Comparison of ENCODE assay signal across 20 cellular contexts in the genomic region with DNA sequence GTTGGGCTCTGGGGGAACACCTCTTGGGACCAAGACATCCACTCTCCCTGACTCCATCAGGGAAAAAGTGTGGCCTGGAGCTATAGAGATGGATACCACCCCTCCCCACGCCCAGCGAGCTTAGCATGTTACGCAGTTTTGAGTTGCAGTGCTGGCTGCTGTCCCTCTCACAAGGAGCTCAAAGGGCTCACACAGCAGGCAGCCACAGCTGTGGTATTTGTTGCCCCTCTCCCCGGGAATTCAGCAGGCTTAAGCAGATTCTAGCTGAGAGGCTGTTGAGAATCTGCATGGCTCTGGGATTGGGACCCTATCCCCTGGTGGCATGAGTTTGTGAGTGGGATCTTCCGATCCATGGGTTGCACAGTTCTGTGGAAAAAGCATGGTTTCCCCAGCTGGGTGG.
A peak's percentile ranks its signal among the peaks of the same experiment; 100 is the strongest.
DNase-seq lines count a peak whose midpoint lies in the region; ATAC-seq, FAIRE-seq and TF ChIP-seq lines count a peak whose summit lies in the region.
"Had no signal": no experiment of that assay in that cellular context is flagged by ENCODE, and none has a peak within 500 bp of the region (broad histone marks: within the 10 kb centered on the region; RNA-seq: fewer than 3 reads in every experiment).

No MANE protein-coding gene starts in this region.

- TF ChIP-seq CTCF in H1 (IDR thresholded peaks at IDR 0.05; ENCODE audit: control extremely low read depth in 1 of 3, insufficient read depth in 1 of 3, low read depth in 1 of 3, low read length in 3 of 3) = no peak
- no peak for TF ChIP-seq CTCF in transverse colon (IDR thresholded peaks at IDR 0.05)

- H3K4me2 ChIP-seq in H1 (ENCODE audit: insufficient read depth in 1 of 2, low read depth in 2 of 2, low read length in 2 of 2) (no peak overlapping the region), mesendoderm (ENCODE audit: low read length) (no peak overlapping the region)

- no peak overlapping the region for H4K91ac ChIP-seq in H1 (replicated peaks; ENCODE audit: insufficient read length, low read length)

- H3K36me3 ChIP-seq in NT2/D1 (ENCODE audit: insufficient read depth, insufficient read length, low read length) = no peaks in the 10 kb centered on the region
- no peaks in the 10 kb centered on the region for H3K36me3 ChIP-seq in H1 (ENCODE audit: control insufficient read depth in 2 of 4, insufficient read depth in 4 of 4, low read length in 3 of 4)
- H3K36me3 ChIP-seq in mesendoderm (ENCODE audit: control insufficient read depth, insufficient read depth, low read length) = no peaks in the 10 kb centered on the region
- no peaks in the 10 kb centered on the region for H3K36me3 ChIP-seq in transverse colon

- H3K18ac ChIP-seq in H1 (ENCODE audit: extremely low read depth, low read length) (no peak overlapping the region; the same call in 1 of the 2 replicates), mesendoderm (ENCODE audit: low read length) (no peak overlapping the region)

- no peak for ATAC-seq in activated T-helper 17 cell treated with anti-CD3 and anti-CD28 coated beads, Interleukin-2, amount 50 U/mL, for 72 hours (replicated peaks)
- ATAC-seq: K562 had no signal

- H3K4me1 ChIP-seq in NT2/D1 (ENCODE audit: insufficient read depth, insufficient read length) (no peaks in the 10 kb centered on the region), H1 (replicated peaks in 1 of 4; ENCODE audit: control insufficient read depth in 3 of 4, insufficient read depth in 4 of 4, low read length in 3 of 4) (peaks cover 0 to 6% (median 2%) of the 10 kb centered on the region in 4 experiments; a peak in 3 of 7 replicates), mesendoderm (ENCODE audit: control insufficient read depth, low read depth, low read length) (no peaks in the 10 kb centered on the region), transverse colon (no peaks in the 10 kb centered on the region)
- H3K4me1 ChIP-seq: Caco-2 had no signal

- H3K4me1 Mint-ChIP-seq in activated T-helper 17 cell treated with anti-CD3 and anti-CD28 coated beads, Interleukin-2, amount 50 U/mL, for 72 hours = no peaks in the 10 kb centered on the region
- no peaks in the 10 kb centered on the region for H3K4me1 Mint-ChIP-seq in activated naive CD4-positive, alpha-beta T cell treated with anti-CD3 and anti-CD28 coated beads, Interleukin-2, amount 10 ng/mL, durations not matched to agents 7 days and 5 days

- H4K8ac ChIP-seq in H1 (ENCODE audit: extremely low read depth, insufficient read depth, low read length) (no peak overlapping the region), mesendoderm (ENCODE audit: low read depth, low read length) (no peak overlapping the region)

- H3K27ac Mint-ChIP-seq in activated T-helper 17 cell treated with anti-CD3 and anti-CD28 coated beads, Interleukin-2, amount 50 U/mL, for 72 hours = no peak overlapping the region
- no peak overlapping the region for H3K27ac Mint-ChIP-seq in activated naive CD4-positive, alpha-beta T cell treated with anti-CD3 and anti-CD28 coated beads, Interleukin-2, amount 10 ng/mL, durations not matched to agents 7 days and 5 days
- H3K27ac Mint-ChIP-seq: CD4-positive, alpha-beta T cell had no signal

- no peak overlapping the region for H2BK15ac ChIP-seq in H1 (ENCODE audit: low read length)
- no peak overlapping the region for H2BK15ac ChIP-seq in mesendoderm (replicated peaks; ENCODE audit: low read depth)

- H3K14ac ChIP-seq in H1 (ENCODE audit: insufficient read length) = no peak overlapping the region

- DNase-seq in NT2/D1 (ENCODE audit: low read depth, low spot score) (peak; percentile 22), H1 (ENCODE audit: low read depth in 1 of 2, low spot score in 2 of 2) (no peak), mesendoderm (peak; percentile 58), transverse colon (no peak), NCI-H146 treated with DMSO at 0.1 percent for 48 hours (lab: John Stamatoyannopoulos, UW; ENCODE audit: unreplicated experiment) (no peak)
- DNase-seq in activated naive CD4-positive, alpha-beta T cell treated with anti-CD3 and anti-CD28 coated beads, Interleukin-2, amount 10 ng/mL, durations not matched to agents 7 days and 5 days = no peak
- DNase-seq: AML-193; Caco-2; CD4-positive, alpha-beta T cell; GDM1; GM23248; H7; IMR-90 had no signal

- H3K79me1 ChIP-seq in H1 (ENCODE audit: low read depth, low read length) (no peaks in the 10 kb centered on the region), mesendoderm (ENCODE audit: low read length) (no peaks in the 10 kb centered on the region)

- H3K9ac ChIP-seq in NT2/D1 (ENCODE audit: insufficient read length, low read depth) = no peak overlapping the region
- no peak overlapping the region for H3K9ac ChIP-seq in H1 (replicated peaks in 1 of 4; ENCODE audit: extremely low read depth in 1 of 4, low read depth in 3 of 4, low read length in 3 of 4)
- no peak overlapping the region for H3K9ac ChIP-seq in mesendoderm (ENCODE audit: low read length)
- H3K9ac ChIP-seq: GM23248 had no signal

- TF ChIP-seq POLR2A in H1 (IDR thresholded peaks at IDR 0.05; ENCODE audit: control extremely low read depth in 1 of 2, low read depth in 2 of 2, low read length in 2 of 2) (no peak), transverse colon (IDR thresholded peaks at IDR 0.05) (no peak)

- intact Hi-C loops in transverse colon (cut with DNase I; ENCODE audit: low total_unique reads) = no loop called here

- H3K4me3 Mint-ChIP-seq in activated T-helper 17 cell treated with anti-CD3 and anti-CD28 coated beads, Interleukin-2, amount 50 U/mL, for 72 hours = no peak overlapping the region
- H3K4me3 Mint-ChIP-seq in activated naive CD4-positive, alpha-beta T cell treated with anti-CD3 and anti-CD28 coated beads, Interleukin-2, amount 10 ng/mL, durations not matched to agents 7 days and 5 days = no peak overlapping the region
- H3K4me3 Mint-ChIP-seq: CD4-positive, alpha-beta T cell had no signal

- no peak overlapping the region for H2BK12ac ChIP-seq in H1 (ENCODE audit: low read depth, low read length)

- no peaks in the 10 kb centered on the region for H3K27me3 Mint-ChIP-seq in activated T-helper 17 cell treated with anti-CD3 and anti-CD28 coated beads, Interleukin-2, amount 50 U/mL, for 72 hours
- no peaks in the 10 kb centered on the region for H3K27me3 Mint-ChIP-seq in activated naive CD4-positive, alpha-beta T cell treated with anti-CD3 and anti-CD28 coated beads, Interleukin-2, amount 10 ng/mL, durations not matched to agents 7 days and 5 days
- H3K27me3 Mint-ChIP-seq: CD4-positive, alpha-beta T cell had no signal

- H2BK20ac ChIP-seq in H1 (ENCODE audit: low read length) = no peak overlapping the region

- H3K79me2 ChIP-seq in H1 (ENCODE audit: control insufficient read depth in 1 of 2, insufficient read depth in 2 of 2, low read length in 2 of 2) (no peaks in the 10 kb centered on the region), mesendoderm (ENCODE audit: control insufficient read depth, insufficient read depth, low read length) (no peaks in the 10 kb centered on the region)

- H4K20me1 ChIP-seq in H1 (replicated peaks in 1 of 2; ENCODE audit: control insufficient read depth in 1 of 2, insufficient read depth in 2 of 2, low read length in 2 of 2) = no peaks in the 10 kb centered on the region

- H3K9me3 ChIP-seq in NT2/D1 (ENCODE audit: insufficient read depth, low read length) (no peaks in the 10 kb centered on the region), H1 (ENCODE audit: insufficient read depth in 2 of 2, low read depth in 1 of 2, low read length in 1 of 2) (no peaks in the 10 kb centered on the region), transverse colon (peaks cover 0 to 5% of the 10 kb centered on the region in 2 donors)

- peaks cover 9% of the 10 kb centered on the region for H3K9me3 Mint-ChIP-seq in activated T-helper 17 cell treated with anti-CD3 and anti-CD28 coated beads, Interleukin-2, amount 50 U/mL, for 72 hours
- H3K9me3 Mint-ChIP-seq in activated naive CD4-positive, alpha-beta T cell treated with anti-CD3 and anti-CD28 coated beads, Interleukin-2, amount 10 ng/mL, durations not matched to agents 7 days and 5 days = peaks cover 15% of the 10 kb centered on the region

- H2BK5ac ChIP-seq in H1 (ENCODE audit: low read depth, low read length) (no peak overlapping the region), mesendoderm (ENCODE audit: low read length) (no peak overlapping the region)

- H3K4ac ChIP-seq in H1 (replicated peaks; ENCODE audit: insufficient read length, low read depth, low read length) = no peak overlapping the region
- H3K4ac ChIP-seq in mesendoderm (ENCODE audit: low read depth, low read length) = no peak overlapping the region

- CTCF ChIA-PET in H1 (lab: Charles Lee; ENCODE audit: partially characterized antibody) = interaction anchor here (1.0 to 2.1 kb wide), 3 partner anchors 11 to 56 kb away, joined by 3 to 10 read pairs (median 4); no protein-coding TSS in a partner anchor
- CTCF ChIA-PET in activated naive CD4-positive, alpha-beta T cell treated with anti-CD3 and anti-CD28 coated beads, Interleukin-2, amount 10 ng/mL, durations not matched to agents 7 days and 5 days (lab: Charles Lee) = no interaction called here

- H3K27me3 ChIP-seq in NT2/D1 (ENCODE audit: insufficient read depth, insufficient read length) = no peaks in the 10 kb centered on the region
- H3K27me3 ChIP-seq in H1 (replicated peaks in 1 of 4; ENCODE audit: control insufficient read depth in 3 of 4, extremely low read depth in 1 of 4, insufficient read depth in 3 of 4, low read length in 3 of 4) = no peaks in the 10 kb centered on the region
- no peaks in the 10 kb centered on the region for H3K27me3 ChIP-seq in mesendoderm (ENCODE audit: insufficient read depth, low read length, poor library complexity)
- no peaks in the 10 kb centered on the region for H3K27me3 ChIP-seq in transverse colon

- H3K23ac ChIP-seq in H1 (ENCODE audit: insufficient read length) = no peak overlapping the region
- no peak overlapping the region for H3K23ac ChIP-seq in mesendoderm (ENCODE audit: low read length)

- H3K27ac ChIP-seq in H1 (ENCODE audit: low read depth, low read length) (no peak overlapping the region), mesendoderm (ENCODE audit: low read depth, low read length) (no peak overlapping the region), transverse colon (no peak overlapping the region)
- H3K27ac ChIP-seq: C4-2B, GM23248 had no signal

- H3K4me3 ChIP-seq in NT2/D1 (ENCODE audit: insufficient read length, low read depth) = no peak overlapping the region
- H3K4me3 ChIP-seq in H1 (ENCODE audit: extremely low read depth in 1 of 4, insufficient read depth in 2 of 4, low read depth in 3 of 4, low read length in 4 of 4) = no peak overlapping the region
- no peak overlapping the region for H3K4me3 ChIP-seq in mesendoderm (ENCODE audit: low read length)
- H3K4me3 ChIP-seq in transverse colon = no peak overlapping the region
- H3K4me3 ChIP-seq: GM23248, K562 had no signal

- no peak for TF ChIP-seq EP300 in H1 (IDR thresholded peaks at IDR 0.05; ENCODE audit: borderline replicate concordance in 1 of 2, low read depth in 2 of 2, low read length in 2 of 2)
- no peak for TF ChIP-seq EP300 in transverse colon (IDR thresholded peaks at IDR 0.05; ENCODE audit: low read depth)

- H3K56ac ChIP-seq in H1 (replicated peaks; ENCODE audit: insufficient read length, low read depth, low read length) (no peak overlapping the region), mesendoderm (ENCODE audit: low read length) (no peak overlapping the region)

- no peak for FAIRE-seq in H1 (lab: Jason Lieb, UNC)
- FAIRE-seq: A204.1, D721Med, GM19239, HTR-8/SVneo, K562 had no signal

- no peaks in the 10 kb centered on the region for H3K36me3 Mint-ChIP-seq in activated T-helper 17 cell treated with anti-CD3 and anti-CD28 coated beads, Interleukin-2, amount 50 U/mL, for 72 hours (ENCODE audit: low read depth)
- H3K36me3 Mint-ChIP-seq in activated naive CD4-positive, alpha-beta T cell treated with anti-CD3 and anti-CD28 coated beads, Interleukin-2, amount 10 ng/mL, durations not matched to agents 7 days and 5 days = no peaks in the 10 kb centered on the region

- H2AFZ ChIP-seq in H1 (ENCODE audit: low read length) = no peak overlapping the region
- H2AFZ ChIP-seq: GM23248 had no signal

- H4K5ac ChIP-seq in H1 (ENCODE audit: insufficient read length, low read depth, low read length) (no peak overlapping the region), mesendoderm (ENCODE audit: low read length) (no peak overlapping the region)

- TF ChIP-seq RAD21 in H1 (IDR thresholded peaks at IDR 0.05 in 1 of 2, conservative IDR thresholded peaks at IDR 0.05 in 1 of 2; ENCODE audit: low read depth in 2 of 2, low read length in 2 of 2) = no peak

- POLR2A ChIA-PET in H1 (lab: Charles Lee; ENCODE audit: partially characterized antibody) = no interaction called here

- 88% methylated on average over 5 of the region's 5 CpGs; no CpG with 5 or more reads in 1 of the 2 experiments for WGBS in H1 (ENCODE audit: extremely low coverage in 1 of 2, insufficient coverage in 1 of 2, insufficient read length in 1 of 2, insufficient replicate concordance in 2 of 2, low coverage in 1 of 2, low lambda C conversion rate in 2 of 2, missing lambda C conversion rate in 1 of 2), 2 experiments
- WGBS in mesendoderm (ENCODE audit: extremely low coverage, insufficient coverage, low lambda C conversion rate) = no CpG with 5 or more reads among the region's 5 CpGs
- 73% methylated on average over 4 of the region's 5 CpGs; no CpG with 5 or more reads in 1 of the 2 donors for WGBS in transverse colon (ENCODE audit: low coverage in 1 of 2), 2 donors

- H3K23me2 ChIP-seq in H1 (ENCODE audit: low read depth, low read length) = no peaks in the 10 kb centered on the region

- H2AK5ac ChIP-seq in H1 (ENCODE audit: low read depth, low read length) = no peak overlapping the region
- no peak overlapping the region for H2AK5ac ChIP-seq in mesendoderm (ENCODE audit: low read length)

- in situ Hi-C loops in transverse colon (cut with MboI; ENCODE audit: low pct_ligation_motif_present in 1 of 4, low pct_unique_long_range_greater_than_20kb in 1 of 4, low sequenced_read_pairs in 3 of 4) = no loop called here

- H2BK120ac ChIP-seq in H1 (replicated peaks; ENCODE audit: low read depth, low read length) (no peak overlapping the region), mesendoderm (ENCODE audit: low read depth, low read length) (no peak overlapping the region)

Comparison
In these comparisons a context has a peak if more than half of its experiments do, and no peak if none do; other contexts are left out.
1. DNase-seq: peak in NT2/D1 (single experiment) and mesendoderm (single experiment); none in H1 (0 of 2), transverse colon (single experiment), activated naive CD4-positive, alpha-beta T cell treated with anti-CD3 and anti-CD28 coated beads, Interleukin-2, amount 10 ng/mL, durations not matched to agents 7 days and 5 days (single experiment) and NCI-H146 treated with DMSO at 0.1 percent for 48 hours (single experiment).